Comparison of ENCODE assay signal across 12 cellular contexts in the genomic region with DNA sequence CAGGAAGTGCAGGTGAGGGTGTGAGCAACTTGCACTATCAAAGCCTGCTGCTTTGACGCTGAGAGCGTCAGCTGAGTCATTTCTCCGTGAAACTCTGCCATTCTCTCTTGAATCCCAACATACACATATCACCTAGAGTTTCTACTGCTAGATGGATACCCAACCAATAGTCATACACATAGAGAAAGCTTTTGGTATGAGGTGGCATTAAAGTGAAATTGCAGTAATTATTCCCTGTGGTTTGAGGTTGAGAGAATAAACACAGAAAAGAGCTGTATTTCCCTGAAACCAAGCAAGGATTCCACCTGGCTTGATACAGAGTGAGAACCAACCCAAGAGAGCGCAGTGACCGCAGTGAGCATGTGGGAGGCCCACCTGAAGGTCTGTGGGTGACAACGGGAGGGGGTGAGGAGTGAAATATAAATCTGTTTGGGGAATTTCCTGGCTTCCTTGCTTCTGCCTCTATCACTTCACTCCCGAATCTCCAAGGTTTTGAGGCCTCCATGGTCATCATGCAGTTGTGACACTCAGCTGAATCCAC. TPM values are rescaled to one million over a fixed set of nuclear protein-coding genes. Genes with fewer than 3 reads are reported as not detected.
DNase-seq lines count a peak whose midpoint lies in the region; ATAC-seq and TF ChIP-seq lines count a peak whose summit lies in the region.
"Had no signal": no experiment of that assay in that cellular context is flagged by ENCODE, and none has a peak within 500 bp of the region (broad histone marks: within the 10 kb centered on the region; RNA-seq: fewer than 3 reads in every experiment).

No MANE protein-coding gene starts in this region.

- peaks cover 0 to 6% (median 0%) of the 10 kb centered on the region in 3 donors for H3K27me3 ChIP-seq in psoas muscle (ENCODE audit: insufficient read depth in 3 of 3, low read length in 2 of 3)

- no peak overlapping the region for H3K27ac ChIP-seq in caudate nucleus (ENCODE audit: low read depth, low read length)
- no peak overlapping the region for H3K27ac ChIP-seq in psoas muscle

- H3K9me3 ChIP-seq in psoas muscle: no peaks in the 10 kb centered on the region

- peak; percentile 87 for ATAC-seq in GM19025 (IDR thresholded peaks at IDR 0.05; ENCODE audit: low read depth, unreplicated experiment)
- ATAC-seq in HG02642 (IDR thresholded peaks at IDR 0.05; ENCODE audit: poor library complexity, unreplicated experiment): peak; percentile 86
- ATAC-seq in HG03565 (IDR thresholded peaks at IDR 0.05; ENCODE audit: unreplicated experiment): peak; percentile 95
- no peak for ATAC-seq in psoas muscle
- ATAC-seq: CD8-positive, alpha-beta T cell; HCT116; left lobe of liver had no signal

- peak; percentile 33 for DNase-seq in GM12864 (ENCODE audit: low read depth)
- DNase-seq in NCI-H82 (lab: John Stamatoyannopoulos, UW): no peak
- DNase-seq in cardiac septum (ENCODE audit: low spot score): no peak
- no peak for DNase-seq in caudate nucleus (lab: John Stamatoyannopoulos, UW)
- DNase-seq in psoas muscle: no peak
- DNase-seq: CD8-positive, alpha-beta T cell; NCI-H1436 had no signal

- 82 to 84% (median 84%) methylated on average over 7 of the region's 7 CpGs for WGBS in psoas muscle, 3 donors

- H3K4me3 ChIP-seq in GM12864 (ENCODE audit: low read depth, low read length) (no peak overlapping the region), psoas muscle (no peak overlapping the region)

- intact Hi-C loops in cardiac septum (cut with DNase I): no loop called here
- intact Hi-C loops in psoas muscle (cut with DNase I): no loop called here

- TF ChIP-seq CTCF in GM12864 (IDR thresholded peaks at IDR 0.05; ENCODE audit: low read depth, low read length, missing control alignments) (no peak), psoas muscle (IDR thresholded peaks at IDR 0.05) (no peak)

- no peaks in the 10 kb centered on the region for H3K36me3 ChIP-seq in psoas muscle (ENCODE audit: insufficient read depth in 1 of 2, low read depth in 1 of 2)

- no peaks in the 10 kb centered on the region for H3K4me1 ChIP-seq in psoas muscle

RNA-seq across cellular contexts. Expression of a gene that starts 28.8 kb away (rescaled TPM):
- total RNA-seq in cardiac septum: 8.8 TPM
- total RNA-seq in psoas muscle: 10 to 100 TPM; 13.3 to 22.6 (median 16.0) TPM
- 10 to 100 TPM in 2 of 3 donors, 1 to 10 TPM in 1; 8.2 to 27.9 (median 18.1) TPM for polyA plus RNA-seq in psoas muscle

Comparison
In these comparisons a context has a peak if more than half of its experiments do, and no peak if none do; other contexts are left out.
1. ATAC-seq: peak in GM19025 (single experiment), HG02642 (single experiment) and HG03565 (single experiment); none in psoas muscle (0 of 4).